ENCODE assay signal across 14 cellular contexts in genomic region chr7:28725911-28726310, GRCh38.
A peak's percentile ranks its signal among the peaks of the same experiment; 100 is the strongest.
DNase-seq lines count a peak whose midpoint lies in the region; TF ChIP-seq lines count a peak whose summit lies in the region.
"Had no signal": no experiment of that assay in that cellular context is flagged by ENCODE, and none has a peak within 500 bp of the region (broad histone marks: within the 10 kb centered on the region; RNA-seq: fewer than 3 reads in every experiment).

No MANE protein-coding gene starts in this region.

- H3K4me3 ChIP-seq in left ventricle myocardium inferior = no peak overlapping the region
- H3K4me3 ChIP-seq: A549 had no signal

- H3K9me3 ChIP-seq in left ventricle myocardium inferior (replicated peaks) = no peaks in the 10 kb centered on the region
- H3K9me3 ChIP-seq: A549 had no signal

- H3K36me3 ChIP-seq in left ventricle myocardium inferior = peaks cover 15% of the 10 kb centered on the region

- TF ChIP-seq CTCF in left ventricle myocardium inferior (IDR thresholded peaks at IDR 0.05; ENCODE audit: borderline replicate concordance) = no peak

- intact Hi-C loops in left ventricle myocardium inferior (cut with micrococcal nuclease) (no loop called here), cardiac septum (cut with DNase I) (no loop called here)

- peak overlapping the region; percentile 58 for H3K27ac ChIP-seq in left ventricle myocardium inferior (replicated peaks)
- H3K27ac ChIP-seq in caudate nucleus (ENCODE audit: low read depth, low read length) = peak overlapping the region; percentile 39
- peak overlapping the region; percentile 50 for H3K27ac ChIP-seq in layer of hippocampus (ENCODE audit: low read depth, low read length)
- peak overlapping the region; percentile 40 for H3K27ac ChIP-seq in temporal lobe (ENCODE audit: low read depth, low read length)
- H3K27ac ChIP-seq: A549, KMS-11 had no signal

- no peaks in the 10 kb centered on the region for H3K27me3 ChIP-seq in left ventricle myocardium inferior (ENCODE audit: low read depth)
- H3K27me3 ChIP-seq in layer of hippocampus (ENCODE audit: control insufficient read depth, insufficient read depth, low read length) = no peaks in the 10 kb centered on the region

- peaks cover 37% of the 10 kb centered on the region for H3K4me1 ChIP-seq in left ventricle myocardium inferior

- DNase-seq in left ventricle myocardium inferior = no peak
- no peak for DNase-seq in cardiac septum (ENCODE audit: low spot score)
- DNase-seq in caudate nucleus (lab: John Stamatoyannopoulos, UW) = no peak
- DNase-seq in NCI-H345 treated with DMSO at 0.1 percent for 48 hours (lab: John Stamatoyannopoulos, UW; ENCODE audit: unreplicated experiment) = no peak
- no peak for DNase-seq in NCI-H1436 (lab: John Stamatoyannopoulos, UW)
- DNase-seq in activated effector memory CD4-positive, alpha-beta T cell treated with Interleukin-2 at 50 U/mL for 16 hours = no peak
- DNase-seq: NCI-H1105 treated with DMSO at 0.1 percent for 48 hours, NCI-H187 treated with DMSO at 0.1 percent for 48 hours, NCI-H510A treated with DMSO at 0.1 percent for 48 hours, SHP77 had no signal
